Comparison of ENCODE assay signal across 28 cellular contexts in genomic region chr3:190621971-190622370, GRCh38.
DNase-seq lines count a peak whose midpoint lies in the region; ATAC-seq, FAIRE-seq and TF ChIP-seq lines count a peak whose summit lies in the region.
"Had no signal": no experiment of that assay in that cellular context is flagged by ENCODE, and none has a peak within 500 bp of the region (broad histone marks: within the 10 kb centered on the region; RNA-seq: fewer than 3 reads in every experiment).

No MANE protein-coding gene starts in this region.

- H3K27me3 Mint-ChIP-seq in CD4-positive, alpha-beta T cell: no peaks in the 10 kb centered on the region
- H3K27me3 Mint-ChIP-seq: activated naive CD4-positive, alpha-beta T cell treated with anti-CD3 and anti-CD28 coated beads, Interleukin-2, amount 50 U/mL, for 24 hours; effector memory CD8-positive, alpha-beta T cell; naive B cell had no signal

- FAIRE-seq in H54 (lab: Jason Lieb, UNC): peak; percentile 20
- FAIRE-seq: A549, TTC549 had no signal

- H3K9ac ChIP-seq in SK-N-MC (ENCODE audit: insufficient read length): no peak overlapping the region

- CTCF ChIA-PET in A673 (lab: Charles Lee): no interaction called here
- CTCF ChIA-PET in CD4-positive, alpha-beta T cell (lab: Charles Lee): no interaction called here

- TF ChIP-seq POLR2A in H54 (IDR thresholded peaks at IDR 0.05; ENCODE audit: low read depth, low read length): no peak
- no peak for TF ChIP-seq POLR2A in lower leg skin (IDR thresholded peaks at IDR 0.05)

- no peaks in the 10 kb centered on the region for H3K27me3 ChIP-seq in A673 (replicated peaks; ENCODE audit: insufficient read depth, low read depth, low read length, poor library complexity)
- H3K27me3 ChIP-seq in CD4-positive, alpha-beta T cell (ENCODE audit: control insufficient read depth, insufficient read depth, low read length): no peaks in the 10 kb centered on the region
- H3K27me3 ChIP-seq: body of pancreas, esophagus squamous epithelium, right atrium auricular region, stomach, tibial nerve had no signal

- H3K4me1 Mint-ChIP-seq in CD4-positive, alpha-beta T cell (ENCODE audit: low read depth): peaks cover 19% of the 10 kb centered on the region

- no peak overlapping the region for H3K4me3 Mint-ChIP-seq in CD4-positive, alpha-beta T cell
- H3K4me3 Mint-ChIP-seq: activated naive CD4-positive, alpha-beta T cell treated with anti-CD3 and anti-CD28 coated beads, Interleukin-2, amount 50 U/mL, for 24 hours; activated T-helper 1 cell treated with anti-CD3 and anti-CD28 coated beads, Interleukin-12 subunit alpha, Interleukin-12 subunit beta, Interleukin-2, Interleukin-4 antibody, amounts not matched to agents 30 ng/mL and 10 ng/mL and 1 ng/mL, durations not matched to agents 14 hours and 24 hours and 36 hours; effector memory CD8-positive, alpha-beta T cell; naive B cell had no signal

- H3K9me3 Mint-ChIP-seq in CD4-positive, alpha-beta T cell: no peaks in the 10 kb centered on the region
- H3K9me3 Mint-ChIP-seq: activated naive CD4-positive, alpha-beta T cell treated with anti-CD3 and anti-CD28 coated beads, Interleukin-2, amount 50 U/mL, for 24 hours; effector memory CD8-positive, alpha-beta T cell; naive B cell had no signal

- H3K36me3 ChIP-seq in A673 (ENCODE audit: insufficient read depth, low read length, poor library complexity, severe bottlenecking): peaks cover 60% of the 10 kb centered on the region
- H3K36me3 ChIP-seq in SK-N-MC (ENCODE audit: insufficient read depth, low read length): peaks cover 37% of the 10 kb centered on the region
- H3K36me3 ChIP-seq: right atrium auricular region had no signal

- H3K4me3 ChIP-seq in A673 (ENCODE audit: low read depth, low read length, poor library complexity, severe bottlenecking) (no peak overlapping the region), SK-N-MC (no peak overlapping the region), fibroblast of pulmonary artery (replicated peaks; ENCODE audit: low read depth, low read length) (no peak overlapping the region), lower leg skin (ENCODE audit: low read depth, poor library complexity, severe bottlenecking) (no peak overlapping the region)
- H3K4me3 ChIP-seq: A549, body of pancreas, esophagus squamous epithelium, right atrium auricular region, stomach, tibial nerve had no signal

- POLR2A ChIA-PET in A673 (lab: Charles Lee; ENCODE audit: low non-redundant PET): no interaction called here
- POLR2A ChIA-PET in CD4-positive, alpha-beta T cell (lab: Charles Lee): no interaction called here

- peaks cover 47% of the 10 kb centered on the region for H3K36me3 Mint-ChIP-seq in CD4-positive, alpha-beta T cell (ENCODE audit: low read depth)

- no peak for ATAC-seq in CD4-positive, alpha-beta T cell (ENCODE audit: poor library complexity)
- ATAC-seq in GM18520 (IDR thresholded peaks at IDR 0.05; ENCODE audit: unreplicated experiment) (no peak), HG03280 (IDR thresholded peaks at IDR 0.05; ENCODE audit: unreplicated experiment) (no peak)
- ATAC-seq: A549; body of pancreas; effector memory CD8-positive, alpha-beta T cell had no signal

- WGBS in lower leg skin, 2 donors: 81% methylated on average over 3 of the region's 3 CpGs

- no TSS peak for BruUV-seq in A673 (replicated peaks; lab: Mats Ljungman, UMichigan)

- DNase-seq in A673 (ENCODE audit: low spot score): no peak
- no peak for DNase-seq in H54 (ENCODE audit: insufficient read length, low spot score)
- DNase-seq in SK-N-MC (ENCODE audit: low read depth, low spot score): no peak
- peak; percentile 32 for DNase-seq in fibroblast of pulmonary artery (ENCODE audit: low read depth)
- no peak for DNase-seq in CD4-positive, alpha-beta T cell
- DNase-seq in lower leg skin (ENCODE audit: low spot score in 2 of 2): no peak
- DNase-seq: activated CD4-positive, CD25-positive, alpha-beta regulatory T cell treated with anti-CD3 and anti-CD28 coated beads, Interleukin-2, amount 50 U/mL, for 72 hours; body of pancreas; effector memory CD8-positive, alpha-beta T cell; EL; esophagus squamous epithelium; glutamatergic neuron; H7; mesendoderm; naive B cell; NCI-H1436 treated with DMSO at 0.1 percent for 48 hours; NCI-H510A treated with DMSO at 0.1 percent for 48 hours; stomach; SW 1271 had no signal

- peaks cover 33% of the 10 kb centered on the region for H3K4me1 ChIP-seq in A673 (ENCODE audit: insufficient read depth, low read length, poor library complexity, severe bottlenecking)
- H3K4me1 ChIP-seq: A549, body of pancreas, esophagus squamous epithelium, right atrium auricular region, stomach, tibial nerve had no signal

- intact Hi-C loops in A673 (cut with micrococcal nuclease; ENCODE audit: unreplicated experiment) (no loop called here), lower leg skin (cut with DNase I; ENCODE audit: low total_unique reads) (no loop called here)
- intact Hi-C loops in CD4-positive, alpha-beta T cell (cut with DNase I, micrococcal nuclease): no loop called here

- TF ChIP-seq CTCF in A673 (conservative IDR thresholded peaks at IDR 0.05; ENCODE audit: low read depth, low read length): no peak
- no peak for TF ChIP-seq CTCF in fibroblast of pulmonary artery (IDR thresholded peaks at IDR 0.05; ENCODE audit: low read length, missing control alignments)
- no peak for TF ChIP-seq CTCF in CD4-positive, alpha-beta T cell (IDR thresholded peaks at IDR 0.05)
- no peak for TF ChIP-seq CTCF in lower leg skin (IDR thresholded peaks at IDR 0.05)

- no peak overlapping the region for H3K27ac Mint-ChIP-seq in CD4-positive, alpha-beta T cell
- H3K27ac Mint-ChIP-seq: activated naive CD4-positive, alpha-beta T cell treated with anti-CD3 and anti-CD28 coated beads, Interleukin-2, amount 50 U/mL, for 24 hours; activated T-helper 1 cell treated with anti-CD3 and anti-CD28 coated beads, Interleukin-12 subunit alpha, Interleukin-12 subunit beta, Interleukin-2, Interleukin-4 antibody, amounts not matched to agents 30 ng/mL and 10 ng/mL and 1 ng/mL, durations not matched to agents 14 hours and 24 hours and 36 hours; effector memory CD8-positive, alpha-beta T cell had no signal

- no peaks in the 10 kb centered on the region for H3K9me3 ChIP-seq in A673 (ENCODE audit: low read depth, low read length, poor library complexity, severe bottlenecking)
- no peaks in the 10 kb centered on the region for H3K9me3 ChIP-seq in SK-N-MC (ENCODE audit: low read depth, low read length)
- H3K9me3 ChIP-seq in CD4-positive, alpha-beta T cell (ENCODE audit: control insufficient read depth, low read length): no peaks in the 10 kb centered on the region
- H3K9me3 ChIP-seq: A549, body of pancreas, esophagus squamous epithelium, right atrium auricular region, stomach, tibial nerve had no signal

- peak overlapping the region; percentile 34 for H3K27ac ChIP-seq in A673 (ENCODE audit: low read depth, low read length, poor library complexity, severe bottlenecking)
- H3K27ac ChIP-seq in SK-N-MC: peak overlapping the region; percentile 52
- H3K27ac ChIP-seq in CD4-positive, alpha-beta T cell (ENCODE audit: low read depth, low read length): no peak overlapping the region
- H3K27ac ChIP-seq: A549, body of pancreas, C4-2B, esophagus squamous epithelium, right atrium auricular region, stomach, tibial nerve had no signal
